8 cellular contexts compared by ENCODE assay signal in the genomic region with DNA sequence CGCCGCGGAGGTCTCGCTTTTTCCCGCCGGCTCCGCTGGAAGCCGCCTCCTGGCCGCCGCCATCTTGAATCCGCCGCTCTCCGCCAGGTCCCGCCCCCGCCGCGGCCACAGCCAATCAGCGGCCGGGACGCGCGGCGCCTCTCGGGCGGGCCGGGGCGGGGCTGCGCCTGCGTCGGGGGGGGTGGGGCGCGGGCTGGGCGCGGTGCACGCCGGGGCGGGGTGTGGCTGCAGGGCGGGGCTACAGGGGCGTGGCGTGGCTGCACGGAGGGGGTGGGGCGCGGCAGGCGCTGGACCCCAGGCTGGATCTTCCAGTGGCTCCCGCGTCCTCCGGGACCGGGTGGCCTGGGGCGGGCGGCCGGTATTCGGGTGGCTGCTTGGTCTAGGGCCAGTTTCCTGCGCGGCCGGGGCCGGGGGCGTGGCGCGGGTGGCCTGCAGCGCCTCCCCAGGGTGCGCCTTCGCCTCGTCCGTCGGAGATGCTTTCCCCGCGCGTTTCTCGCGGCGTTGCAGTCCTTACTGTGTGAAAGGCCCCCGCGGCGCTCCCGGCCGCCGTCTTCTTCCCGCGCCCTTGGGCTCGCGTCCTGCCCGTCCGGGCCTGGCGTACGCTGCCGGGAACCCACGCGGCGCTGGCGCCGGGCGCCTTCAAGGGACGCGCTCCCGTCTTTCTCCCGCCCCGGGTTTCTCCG. TPM values are rescaled to one million over a fixed set of nuclear protein-coding genes. Genes with fewer than 3 reads are reported as not detected.
DNase-seq lines count a peak whose midpoint lies in the region; ATAC-seq and TF ChIP-seq lines count a peak whose summit lies in the region.

No MANE protein-coding gene starts in this region.

- peak overlapping the region; percentile 90 for H3K9ac ChIP-seq in mammary epithelial cell (ENCODE audit: insufficient read depth, low read length)

- H3K4me1 ChIP-seq in ACC112 (ENCODE audit: control insufficient read depth, insufficient read depth, low read length, unreplicated experiment) (peaks cover 29% of the 10 kb centered on the region), mammary epithelial cell (ENCODE audit: insufficient read depth, low read length) (peaks cover 19% of the 10 kb centered on the region)

- WGBS in mammary epithelial cell (ENCODE audit: low coverage, missing lambda C conversion rate), result 6% methylated on average over 7 of the region's 98 CpGs

- peak; percentile 58 for TF ChIP-seq POLR2A in GM18526 (IDR thresholded peaks at IDR 0.05; ENCODE audit: extremely low read depth, insufficient read length)

- intact Hi-C loops in mammary epithelial cell (cut with micrococcal nuclease), result loop anchor here (1.0 to 5.0 kb wide), 7 partner anchors 38 to 352 kb away; partner anchors contain the start of genes COL6A1, DIP2A, LSS and YBEY

- H3K4me3 ChIP-seq in ACC112 (ENCODE audit: low read depth, low read length), result peak overlapping the region; percentile 100
- H3K4me3 ChIP-seq in WERI-Rb-1 (ENCODE audit: low read depth, low read length), result peak overlapping the region; percentile 84
- H3K4me3 ChIP-seq in mammary epithelial cell (replicated peaks in 1 of 3; ENCODE audit: insufficient read depth in 1 of 3, low read depth in 2 of 3, low read length in 3 of 3), result peak overlapping the region; percentile 78 to 96 (median 94)

- peak overlapping the region; percentile 94 for H2AFZ ChIP-seq in ACC112 (ENCODE audit: low read length, unreplicated experiment)
- H2AFZ ChIP-seq in mammary epithelial cell (ENCODE audit: low read depth, low read length), result peak overlapping the region; percentile 80

- peak; percentile 27 for ATAC-seq in HG03060 (IDR thresholded peaks at IDR 0.05; ENCODE audit: low read depth, unreplicated experiment)

- H3K9me3 ChIP-seq in WERI-Rb-1 (ENCODE audit: severe bottlenecking) (peaks cover 15% of the 10 kb centered on the region), mammary epithelial cell (replicated peaks; ENCODE audit: insufficient read depth, low read length) (no peaks in the 10 kb centered on the region)

- peaks cover 2% of the 10 kb centered on the region for H4K20me1 ChIP-seq in mammary epithelial cell (ENCODE audit: insufficient read depth, low read length)

- H3K4me2 ChIP-seq in mammary epithelial cell (ENCODE audit: insufficient read depth, low read depth, low read length), result peak overlapping the region; percentile 72

- CTCF ChIA-PET in mammary epithelial cell (lab: Charles Lee; ENCODE audit: low non-redundant PET), result interaction anchor here (0.5 kb wide), 1 partner anchor 73 kb away, joined by 3 read pairs; no protein-coding TSS in a partner anchor

- TSS peak; percentile 38 for BruUV-seq in mammary epithelial cell (replicated peaks; lab: Mats Ljungman, UMichigan)

- 0 out of 2 replicates have a peak, but pooled peaks have one; percentile 14 for TF ChIP-seq CTCF in WERI-Rb-1 (IDR thresholded peaks at IDR 0.05; ENCODE audit: low read depth, low read length)
- TF ChIP-seq CTCF in mammary epithelial cell (conservative IDR thresholded peaks at IDR 0.05 in 1 of 2, IDR thresholded peaks at IDR 0.05 in 1 of 2; ENCODE audit: extremely low read depth in 1 of 2, insufficient read depth in 1 of 2, low read depth in 1 of 2, low read length in 2 of 2), result no peak

- H3K79me2 ChIP-seq in ACC112 (ENCODE audit: control insufficient read depth, insufficient read depth, low read length, unreplicated experiment) (peaks cover 79% of the 10 kb centered on the region), mammary epithelial cell (ENCODE audit: insufficient read depth, low read length) (peaks cover 81% of the 10 kb centered on the region)

- in situ Hi-C loops in mammary epithelial cell (cut with MboI; ENCODE audit: low sequenced_read_pairs in 2 of 2), result no loop called here

- dilution Hi-C loops in mammary epithelial cell (cut with HindIII; ENCODE audit: low sequenced_read_pairs), result loop anchor here (5.0 kb wide), 1 partner anchor 82 kb away; no protein-coding TSS in a partner anchor

- no peaks in the 10 kb centered on the region; the same call in 1 of the 2 replicates for H3K36me3 ChIP-seq in ACC112 (ENCODE audit: insufficient read depth, low read length)
- H3K36me3 ChIP-seq in WERI-Rb-1, result peaks cover 67% of the 10 kb centered on the region
- peaks cover 4% of the 10 kb centered on the region for H3K36me3 ChIP-seq in mammary epithelial cell (ENCODE audit: insufficient read depth, low read length)

- H3K27me3 ChIP-seq in ACC112 (ENCODE audit: insufficient read depth, low read length) (no peaks in the 10 kb centered on the region), WERI-Rb-1 (ENCODE audit: insufficient read depth, low read depth, severe bottlenecking) (no peaks in the 10 kb centered on the region), mammary epithelial cell (ENCODE audit: insufficient read depth, low read length) (no peaks in the 10 kb centered on the region)

- DNase-seq in NCI-H2171 treated with DMSO at 0.1 percent for 48 hours (lab: John Stamatoyannopoulos, UW) (peak; percentile 75), WERI-Rb-1 (peak; percentile 94), mammary epithelial cell (peak; percentile 74), inferior parietal cortex (ENCODE audit: extremely low spot score) (peak; percentile 78), smooth muscle cell of the brain vasculature (ENCODE audit: low read depth, low spot score) (peak; percentile 54)

- peak overlapping the region; percentile 96 for H3K27ac ChIP-seq in ACC112 (ENCODE audit: low read depth, low read length)
- peak overlapping the region; percentile 100 for H3K27ac ChIP-seq in WERI-Rb-1
- peak overlapping the region; percentile 91 for H3K27ac ChIP-seq in mammary epithelial cell (ENCODE audit: insufficient read depth, low read depth, low read length)

RNA-seq across cellular contexts. Expression of gene PCNT, which starts 0.6 kb away (rescaled TPM):
- 10 to 100 TPM; 15.0 to 40.3 TPM for total RNA-seq in mammary epithelial cell
- polyA plus RNA-seq in mammary epithelial cell, result 11.1 TPM
- 34.3 TPM for polyA minus RNA-seq in mammary epithelial cell

RNA-seq across cellular contexts. Expression of gene C21orf58, which starts 0.9 kb away (rescaled TPM):
- 10 to 100 TPM in 1 of 2 donors, 1 to 10 TPM in 1; 1.8 to 13.8 TPM for total RNA-seq in mammary epithelial cell
- 5.7 TPM for polyA plus RNA-seq in mammary epithelial cell
- polyA minus RNA-seq in mammary epithelial cell, result 4.7 TPM

RNA-seq across cellular contexts. Expression of gene YBEY, which starts 38.4 kb away (rescaled TPM):
- total RNA-seq in mammary epithelial cell, result 10 to 100 TPM in 1 of 2 donors, 1 to 10 TPM in 1; 9.0 to 12.3 TPM
- 10.4 TPM for polyA plus RNA-seq in mammary epithelial cell
- polyA minus RNA-seq in mammary epithelial cell, result 5.1 TPM

RNA-seq across cellular contexts. Expression of gene MCM3AP, which starts 39.1 kb away (rescaled TPM):
- total RNA-seq in mammary epithelial cell, result 10 to 100 TPM; 57.2 to 88.8 TPM
- polyA plus RNA-seq in mammary epithelial cell, result 45.5 TPM
- polyA minus RNA-seq in mammary epithelial cell, result 78.6 TPM

Comparison
In these comparisons a context has a peak if more than half of its experiments do, and no peak if none do; other contexts are left out.
1. Peak in every context shown above with its lines: DNase-seq, ATAC-seq, H3K4me3 ChIP-seq and H3K27ac ChIP-seq.